Comparison of ENCODE assay signal across 21 cellular contexts in the genomic region with DNA sequence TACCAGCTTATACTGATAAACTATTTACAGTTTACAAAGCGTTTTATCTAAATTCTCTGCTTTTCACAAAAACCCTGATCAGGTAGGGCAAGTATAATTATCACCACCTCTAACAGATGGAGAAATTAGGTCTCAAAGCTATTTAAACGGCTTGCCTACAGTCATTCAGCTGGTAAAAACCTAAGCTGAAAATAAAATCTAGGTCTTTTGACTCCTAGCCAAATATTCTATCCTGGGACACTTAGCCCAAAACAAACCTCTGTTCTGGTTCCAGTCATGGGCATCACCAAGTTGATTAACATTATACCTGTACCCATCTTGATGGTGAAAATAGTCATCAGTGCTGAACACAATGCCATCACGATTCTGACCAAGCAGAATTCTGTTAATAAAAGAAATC.
"Had no signal": no experiment of that assay in that cellular context is flagged by ENCODE, and none has a peak within 500 bp of the region (broad histone marks: within the 10 kb centered on the region; RNA-seq: fewer than 3 reads in every experiment).

No MANE protein-coding gene starts in this region.

- DNase-seq: activated B cell treated with CpG ODN at 0.5 μM for 24 hours; activated CD4-positive, alpha-beta memory T cell treated with anti-CD3 and anti-CD28 coated beads for 36 hours; activated CD4-positive, alpha-beta T cell treated with anti-CD3 and anti-CD28 coated beads, Interleukin-2, amount 10 ng/mL, durations not matched to agents 7 days and 5 days; activated CD8-positive, alpha-beta memory T cell treated with anti-CD3 and anti-CD28 coated beads, Interleukin-2, amount 50 U/mL, for 4 hours; activated naive CD8-positive, alpha-beta T cell treated with anti-CD3 and anti-CD28 coated beads, Interleukin-2, amount 50 U/mL, for 24 hours; amniotic stem cell; cerebellar nuclear complex; colonic mucosa; Kasumi-1; NCI-H1048; NCI-H146; NCI-H187 treated with DMSO at 0.1 percent for 48 hours; NCI-H2081 treated with DMSO at 0.1 percent for 48 hours; NCI-H446; NCI-H524; NCI-H748 treated with DMSO at 0.1 percent for 48 hours; SIG-M5; T-helper 2 cell; T1000 had no signal

- H3K27ac ChIP-seq: colonic mucosa had no signal

- H3K27me3 ChIP-seq: colonic mucosa had no signal

- H3K9me3 ChIP-seq: colonic mucosa had no signal

- H3K36me3 ChIP-seq: colonic mucosa had no signal

- ATAC-seq: activated naive CD4-positive, alpha-beta T cell treated with anti-CD3 and anti-CD28 coated beads, Interleukin-2, amount 50 U/mL, for 72 hours; activated naive CD8-positive, alpha-beta T cell treated with anti-CD3 and anti-CD28 coated beads, Interleukin-2, amount 50 U/mL, for 24 hours had no signal

- H3K27me3 Mint-ChIP-seq: activated B cell treated with CpG ODN at 0.5 μM for 24 hours; activated CD4-positive, alpha-beta memory T cell treated with anti-CD3 and anti-CD28 coated beads for 36 hours; activated CD4-positive, alpha-beta T cell treated with anti-CD3 and anti-CD28 coated beads, Interleukin-2, amount 10 ng/mL, durations not matched to agents 7 days and 5 days; activated naive CD8-positive, alpha-beta T cell treated with anti-CD3 and anti-CD28 coated beads, Interleukin-2, amount 50 U/mL, for 24 hours; brain had no signal

- H3K4me3 ChIP-seq: colonic mucosa had no signal

- H3K27ac Mint-ChIP-seq: activated B cell treated with CpG ODN at 0.5 μM for 24 hours; activated CD4-positive, alpha-beta memory T cell treated with anti-CD3 and anti-CD28 coated beads for 36 hours; activated CD4-positive, alpha-beta T cell treated with anti-CD3 and anti-CD28 coated beads, Interleukin-2, amount 10 ng/mL, durations not matched to agents 7 days and 5 days; activated naive CD4-positive, alpha-beta T cell treated with anti-CD3 and anti-CD28 coated beads, Interleukin-2, amount 50 U/mL, for 72 hours; activated naive CD8-positive, alpha-beta T cell treated with anti-CD3 and anti-CD28 coated beads, Interleukin-2, amount 50 U/mL, for 24 hours; brain had no signal

- H3K4me3 Mint-ChIP-seq: activated B cell treated with CpG ODN at 0.5 μM for 24 hours; activated CD4-positive, alpha-beta memory T cell treated with anti-CD3 and anti-CD28 coated beads for 36 hours; activated CD4-positive, alpha-beta T cell treated with anti-CD3 and anti-CD28 coated beads, Interleukin-2, amount 10 ng/mL, durations not matched to agents 7 days and 5 days; activated naive CD8-positive, alpha-beta T cell treated with anti-CD3 and anti-CD28 coated beads, Interleukin-2, amount 50 U/mL, for 24 hours; brain had no signal

- H3K9me3 Mint-ChIP-seq: activated B cell treated with CpG ODN at 0.5 μM for 24 hours; activated CD4-positive, alpha-beta memory T cell treated with anti-CD3 and anti-CD28 coated beads for 36 hours; activated CD4-positive, alpha-beta T cell treated with anti-CD3 and anti-CD28 coated beads, Interleukin-2, amount 10 ng/mL, durations not matched to agents 7 days and 5 days; activated naive CD4-positive, alpha-beta T cell treated with anti-CD3 and anti-CD28 coated beads, Interleukin-2, amount 50 U/mL, for 72 hours; activated naive CD8-positive, alpha-beta T cell treated with anti-CD3 and anti-CD28 coated beads, Interleukin-2, amount 50 U/mL, for 24 hours; brain had no signal
